In the genomic region with DNA sequence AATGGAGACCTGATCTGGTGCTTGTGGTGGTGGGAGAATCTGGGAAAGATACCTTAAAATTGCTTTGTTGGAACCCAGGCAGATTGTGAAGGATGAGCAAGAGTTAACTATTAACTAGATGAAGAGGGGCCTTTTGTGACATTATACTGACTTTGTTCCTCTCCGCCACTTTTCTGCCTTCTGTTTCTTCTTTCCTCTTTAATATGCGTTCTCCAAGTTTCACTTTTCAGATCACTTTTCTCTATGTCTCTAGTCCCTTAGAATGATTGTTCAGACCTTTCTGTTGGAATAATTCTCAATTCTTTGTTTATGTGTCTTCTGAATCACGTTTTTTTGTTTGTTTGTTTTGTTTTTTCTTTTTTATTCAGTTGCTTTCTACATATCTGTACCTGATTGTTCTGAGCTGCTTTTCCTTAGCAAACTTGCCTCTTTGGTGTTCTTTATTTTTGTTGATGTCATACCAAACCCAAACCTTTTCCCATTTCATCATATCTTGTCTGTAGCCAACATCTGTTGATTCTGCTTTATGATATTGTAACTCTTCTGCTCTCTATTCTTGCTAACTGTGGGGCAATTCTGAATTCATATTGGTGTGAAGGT, we compare ENCODE assay signal across 11 cellular contexts. TPM values are rescaled to one million over a fixed set of nuclear protein-coding genes. Genes with fewer than 3 reads are reported as not detected.
A peak's percentile ranks its signal among the peaks of the same experiment; 100 is the strongest.
DNase-seq lines count a peak whose midpoint lies in the region; ATAC-seq and TF ChIP-seq lines count a peak whose summit lies in the region.
"Had no signal": no experiment of that assay in that cellular context is flagged by ENCODE, and none has a peak within 500 bp of the region (broad histone marks: within the 10 kb centered on the region; RNA-seq: fewer than 3 reads in every experiment).

No MANE protein-coding gene starts in this region.

- H3K4me1 Mint-ChIP-seq in activated T-helper 1 cell treated with anti-CD3 and anti-CD28 coated beads, Interleukin-12 subunit alpha, Interleukin-12 subunit beta, Interleukin-2, Interleukin-4 antibody, amounts not matched to agents 30 ng/mL and 10 ng/mL and 1 ng/mL, durations not matched to agents 14 hours and 24 hours and 36 hours (ENCODE audit: low read depth): peaks cover 37% of the 10 kb centered on the region
- H3K4me1 Mint-ChIP-seq in type B pancreatic cell (ENCODE audit: unreplicated experiment): peaks cover 47% of the 10 kb centered on the region
- H3K4me1 Mint-ChIP-seq in activated CD4-positive, alpha-beta T cell treated with anti-CD3 and anti-CD28 coated beads, Interleukin-2, amount 10 ng/mL, durations not matched to agents 7 days and 5 days: peaks cover 31% of the 10 kb centered on the region

- intact Hi-C loops in left cardiac atrium (cut with DNase I): loop anchor here in 1 of 2 donors (5.0 kb wide), 1 partner anchor 133 kb away; no protein-coding TSS in a partner anchor
- intact Hi-C loops in activated T-helper 1 cell treated with anti-CD3 and anti-CD28 coated beads, Interleukin-12 subunit alpha, Interleukin-12 subunit beta, Interleukin-2, Interleukin-4 antibody, amounts not matched to agents 30 ng/mL and 10 ng/mL and 1 ng/mL, durations not matched to agents 14 hours and 24 hours and 36 hours (cut with micrococcal nuclease): loop anchor here (5.0 to 10.0 kb wide), 2 partner anchors 357 to 746 kb away; a partner anchor contains a TSS

- peaks cover 10% of the 10 kb centered on the region for H3K36me3 Mint-ChIP-seq in activated T-helper 1 cell treated with anti-CD3 and anti-CD28 coated beads, Interleukin-12 subunit alpha, Interleukin-12 subunit beta, Interleukin-2, Interleukin-4 antibody, amounts not matched to agents 30 ng/mL and 10 ng/mL and 1 ng/mL, durations not matched to agents 14 hours and 24 hours and 36 hours (ENCODE audit: low read depth)
- H3K36me3 Mint-ChIP-seq in type B pancreatic cell: peaks cover 11% of the 10 kb centered on the region
- H3K36me3 Mint-ChIP-seq in activated CD4-positive, alpha-beta T cell treated with anti-CD3 and anti-CD28 coated beads, Interleukin-2, amount 10 ng/mL, durations not matched to agents 7 days and 5 days (ENCODE audit: low read depth): no peaks in the 10 kb centered on the region

- no peaks in the 10 kb centered on the region for H3K9me3 ChIP-seq in cardiac muscle cell (ENCODE audit: low read depth)
- H3K9me3 ChIP-seq: BE2C, pancreas had no signal

- peaks cover 26% of the 10 kb centered on the region for H3K4me1 ChIP-seq in cardiac muscle cell (ENCODE audit: low read depth)
- H3K4me1 ChIP-seq: BE2C had no signal

- POLR2A ChIA-PET in activated CD4-positive, alpha-beta T cell treated with anti-CD3 and anti-CD28 coated beads, Interleukin-2, amount 10 ng/mL, durations not matched to agents 7 days and 5 days (lab: Charles Lee): interaction anchor here (0.6 kb wide), 1 partner anchor 777 kb away, joined by 3 read pairs; no protein-coding TSS in a partner anchor

- DNase-seq in cardiac muscle cell (ENCODE audit: low read depth in 1 of 2, low spot score in 1 of 2) (peak in 1 of 2 donors; percentile 15), left cardiac atrium (no peak), iris pigment epithelial cell (ENCODE audit: low read depth) (peak; percentile 41), type B pancreatic cell (ENCODE audit: extremely low spot score, unreplicated experiment) (no peak), putamen (ENCODE audit: low spot score) (no peak)
- DNase-seq in activated T-helper 1 cell treated with anti-CD3 and anti-CD28 coated beads, Interleukin-12 subunit alpha, Interleukin-12 subunit beta, Interleukin-2, Interleukin-4 antibody, amounts not matched to agents 30 ng/mL and 10 ng/mL and 1 ng/mL, durations not matched to agents 14 hours and 24 hours and 36 hours (ENCODE audit: low spot score): no peak
- no peak for DNase-seq in activated CD4-positive, alpha-beta T cell treated with anti-CD3 and anti-CD28 coated beads, Interleukin-2, amount 10 ng/mL, durations not matched to agents 7 days and 5 days
- DNase-seq: BE2C, pancreas had no signal

- H3K27me3 Mint-ChIP-seq in activated T-helper 1 cell treated with anti-CD3 and anti-CD28 coated beads, Interleukin-12 subunit alpha, Interleukin-12 subunit beta, Interleukin-2, Interleukin-4 antibody, amounts not matched to agents 30 ng/mL and 10 ng/mL and 1 ng/mL, durations not matched to agents 14 hours and 24 hours and 36 hours (ENCODE audit: insufficient read depth): peaks cover 44% of the 10 kb centered on the region
- no peaks in the 10 kb centered on the region for H3K27me3 Mint-ChIP-seq in type B pancreatic cell
- peaks cover 44% of the 10 kb centered on the region for H3K27me3 Mint-ChIP-seq in activated CD4-positive, alpha-beta T cell treated with anti-CD3 and anti-CD28 coated beads, Interleukin-2, amount 10 ng/mL, durations not matched to agents 7 days and 5 days
- H3K27me3 Mint-ChIP-seq: central memory CD8-positive, alpha-beta T cell had no signal

- TF ChIP-seq CTCF in cardiac muscle cell (IDR thresholded peaks at IDR 0.05; ENCODE audit: low read depth, low read length) (no peak), type B pancreatic cell (conservative IDR thresholded peaks at IDR 0.05) (no peak)

- no peak overlapping the region for H3K27ac Mint-ChIP-seq in activated T-helper 1 cell treated with anti-CD3 and anti-CD28 coated beads, Interleukin-12 subunit alpha, Interleukin-12 subunit beta, Interleukin-2, Interleukin-4 antibody, amounts not matched to agents 30 ng/mL and 10 ng/mL and 1 ng/mL, durations not matched to agents 14 hours and 24 hours and 36 hours
- H3K27ac Mint-ChIP-seq in type B pancreatic cell: peak overlapping the region; percentile 95
- no peak overlapping the region for H3K27ac Mint-ChIP-seq in activated CD4-positive, alpha-beta T cell treated with anti-CD3 and anti-CD28 coated beads, Interleukin-2, amount 10 ng/mL, durations not matched to agents 7 days and 5 days

- peak overlapping the region; percentile 98 for H3K4me3 ChIP-seq in cardiac muscle cell

- no peaks in the 10 kb centered on the region for H3K36me3 ChIP-seq in cardiac muscle cell
- H3K36me3 ChIP-seq: pancreas had no signal

- ATAC-seq in left cardiac atrium (no peak), GM18520 (IDR thresholded peaks at IDR 0.05; ENCODE audit: unreplicated experiment) (no peak)
- ATAC-seq: pancreas had no signal

- H3K27ac ChIP-seq in cardiac muscle cell: peak overlapping the region; percentile 100
- H3K27ac ChIP-seq: pancreas had no signal

- H3K4me3 Mint-ChIP-seq in activated T-helper 1 cell treated with anti-CD3 and anti-CD28 coated beads, Interleukin-12 subunit alpha, Interleukin-12 subunit beta, Interleukin-2, Interleukin-4 antibody, amounts not matched to agents 30 ng/mL and 10 ng/mL and 1 ng/mL, durations not matched to agents 14 hours and 24 hours and 36 hours: peak overlapping the region; percentile 6
- peak overlapping the region; percentile 98 for H3K4me3 Mint-ChIP-seq in type B pancreatic cell
- no peak overlapping the region for H3K4me3 Mint-ChIP-seq in activated CD4-positive, alpha-beta T cell treated with anti-CD3 and anti-CD28 coated beads, Interleukin-2, amount 10 ng/mL, durations not matched to agents 7 days and 5 days

- H3K9me3 Mint-ChIP-seq in activated T-helper 1 cell treated with anti-CD3 and anti-CD28 coated beads, Interleukin-12 subunit alpha, Interleukin-12 subunit beta, Interleukin-2, Interleukin-4 antibody, amounts not matched to agents 30 ng/mL and 10 ng/mL and 1 ng/mL, durations not matched to agents 14 hours and 24 hours and 36 hours: no peaks in the 10 kb centered on the region
- peaks cover 8% of the 10 kb centered on the region for H3K9me3 Mint-ChIP-seq in type B pancreatic cell
- no peaks in the 10 kb centered on the region for H3K9me3 Mint-ChIP-seq in activated CD4-positive, alpha-beta T cell treated with anti-CD3 and anti-CD28 coated beads, Interleukin-2, amount 10 ng/mL, durations not matched to agents 7 days and 5 days
- H3K9me3 Mint-ChIP-seq: central memory CD8-positive, alpha-beta T cell had no signal

- H3K27me3 ChIP-seq in cardiac muscle cell: no peaks in the 10 kb centered on the region
- H3K27me3 ChIP-seq: BE2C, pancreas had no signal

- CTCF ChIA-PET in activated CD4-positive, alpha-beta T cell treated with anti-CD3 and anti-CD28 coated beads, Interleukin-2, amount 10 ng/mL, durations not matched to agents 7 days and 5 days (lab: Charles Lee): interaction anchor here (0.9 kb wide), 1 partner anchor 23 kb away, joined by 3 read pairs; no protein-coding TSS in a partner anchor

RNA-seq across cellular contexts. Expression of a gene that starts 2.8 kb away (rescaled TPM):
- 37.0 and 39.4 TPM in 2 replicates for total RNA-seq in cardiac muscle cell
- polyA plus RNA-seq in cardiac muscle cell: 35.6 and 54.2 TPM in 2 replicates
- total RNA-seq in left cardiac atrium: 10 to 100 TPM; 46.2 to 56.8 TPM
- 9.7 and 14.5 TPM in 2 replicates for total RNA-seq in activated T-helper 1 cell treated with anti-CD3 and anti-CD28 coated beads, Interleukin-12 subunit alpha, Interleukin-12 subunit beta, Interleukin-2, Interleukin-4 antibody, amounts not matched to agents 30 ng/mL and 10 ng/mL and 1 ng/mL, durations not matched to agents 14 hours and 24 hours and 36 hours
- 63.3 and 84.7 TPM in 2 replicates for total RNA-seq in type B pancreatic cell (ENCODE audit: low replicate concordance)
- total RNA-seq in activated CD4-positive, alpha-beta T cell treated with anti-CD3 and anti-CD28 coated beads, Interleukin-2, amount 10 ng/mL, durations not matched to agents 7 days and 5 days: 10 to 100 TPM in 1 of 2 experiments, 1 to 10 TPM in 1; 8.9 to 11.7 TPM
